ENCODE assay signal across 1 cellular context in genomic region chr1:228852511-228853088, GRCh38.
TF ChIP-seq lines count a peak whose summit lies in the region.

No MANE protein-coding gene starts in this region.

TF ChIP-seq in HCT116, 20 proteins besides CTCF, POLR2A, EP300 and RAD21 (continued from another document):
- TF ChIP-seq TCF7L2 (IDR thresholded peaks at IDR 0.05; ENCODE audit: borderline replicate concordance, extremely low read depth, insufficient read depth, insufficient read length) (no peak), FOSL1 (IDR thresholded peaks at IDR 0.05; ENCODE audit: low read depth) (no peak), CEBPB (IDR thresholded peaks at IDR 0.05; ENCODE audit: low read depth) (no peak), EZH2 (IDR thresholded peaks at IDR 0.05) (no peak), MAX (IDR thresholded peaks at IDR 0.05) (no peak), ZBTB33 (IDR thresholded peaks at IDR 0.05; ENCODE audit: extremely low read depth, insufficient replicate concordance, low read length) (no peak)
